Comparison of ENCODE assay signal across 9 cellular contexts in genomic region chr11:77159219-77159936, GRCh38. TPM values are rescaled to one million over a fixed set of nuclear protein-coding genes. Genes with fewer than 3 reads are reported as not detected.
"Had no signal": no experiment of that assay in that cellular context is flagged by ENCODE, and none has a peak within 500 bp of the region (broad histone marks: within the 10 kb centered on the region; RNA-seq: fewer than 3 reads in every experiment).

No MANE protein-coding gene starts in this region.

- DNase-seq: GM23248, GOT3, H7, HFFc6, KG1 had no signal

- ATAC-seq: HCT116 had no signal

- H2AFZ ChIP-seq: GM23248 had no signal

- H3K4me1 ChIP-seq: HAP-1 had no signal

- H3K9me3 ChIP-seq: HAP-1 had no signal

- H3K4me3 ChIP-seq: GM23248, HAP-1 had no signal

- H3K27ac ChIP-seq: GM23248 had no signal

- H3K9ac ChIP-seq: GM23248 had no signal

- H3K36me3 ChIP-seq: HAP-1 had no signal

RNA-seq across cellular contexts. Expression of gene MYO7A, which starts 31.3 kb away (rescaled TPM):
- total RNA-seq: GM23248 had no signal
- polyA plus RNA-seq: GM23248, IgD-negative memory B cell had no signal

RNA-seq across cellular contexts. Expression of gene OMP, which starts 56.7 kb away (rescaled TPM):
- total RNA-seq: GM23248, H4, H7 had no signal
- polyA plus RNA-seq: GM23248, IgD-negative memory B cell had no signal
